In genomic region chr21:45103966-45104520, GRCh38 we compare ENCODE assay signal across 11 cellular contexts. TPM values are rescaled to one million over a fixed set of nuclear protein-coding genes. Genes with fewer than 3 reads are reported as not detected.
DNase-seq lines count a peak whose midpoint lies in the region; ATAC-seq and TF ChIP-seq lines count a peak whose summit lies in the region.
"Had no signal": no experiment of that assay in that cellular context is flagged by ENCODE, and none has a peak within 500 bp of the region (broad histone marks: within the 10 kb centered on the region; RNA-seq: fewer than 3 reads in every experiment).

No MANE protein-coding gene starts in this region.

- H3K27me3 ChIP-seq in Panc1 (ENCODE audit: control insufficient read depth, insufficient read depth, low read length) = no peaks in the 10 kb centered on the region
- no peaks in the 10 kb centered on the region for H3K27me3 ChIP-seq in esophagus muscularis mucosa

- WGBS in esophagus muscularis mucosa = 84% methylated on average over 9 of the region's 9 CpGs

- no peak for TF ChIP-seq EP300 in esophagus muscularis mucosa (IDR thresholded peaks at IDR 0.05)

- no peak for DNase-seq in activated CD8-positive, alpha-beta T cell treated with anti-CD3 and anti-CD28 coated beads for 36 hours
- no peak for DNase-seq in activated CD8-positive, alpha-beta T cell treated with anti-CD3 and anti-CD28 coated beads, Interleukin-2, amount 10 ng/mL, durations not matched to agents 7 days and 5 days
- DNase-seq in Panc1 (ENCODE audit: low read depth, low spot score) (no peak), esophagus muscularis mucosa (ENCODE audit: extremely low spot score) (no peak), SW 1271 (lab: John Stamatoyannopoulos, UW) (no peak), iPS-NIHi7 (ENCODE audit: extremely low spot score) (no peak)
- DNase-seq in stimulated activated naive B cell treated with anti-CD40 and anti-IgM and Interleukin-4, amounts not matched to agents 10 μg/mL and 1 μg/mL and 100 μg/mL, for 72 hours = peak; percentile 44
- DNase-seq in activated T-helper 2 cell treated with anti-CD3 and anti-CD28 coated beads, Interferon-gamma antibody, Interleukin-2, Interleukin-4, amounts not matched to agents 10 μg/mL and 5 μg/mL and 100 μg/mL, durations not matched to agents 14 hours and 24 hours and 36 hours (ENCODE audit: low spot score) = no peak
- DNase-seq: DND-41, NCI-H446 treated with DMSO at 0.1 percent for 48 hours had no signal

- H3K36me3 ChIP-seq in Panc1 (ENCODE audit: control insufficient read depth, insufficient read depth, low read length) (no peaks in the 10 kb centered on the region), esophagus muscularis mucosa (peaks cover 0 to 8% (median 4%) of the 10 kb centered on the region in 4 donors)

- H3K9me3 ChIP-seq in Panc1 (ENCODE audit: control insufficient read depth, insufficient read depth, low read depth, low read length) = no peaks in the 10 kb centered on the region
- no peaks in the 10 kb centered on the region for H3K9me3 ChIP-seq in esophagus muscularis mucosa

- peaks cover 2% of the 10 kb centered on the region for H3K9me3 Mint-ChIP-seq in activated CD8-positive, alpha-beta T cell treated with anti-CD3 and anti-CD28 coated beads for 36 hours
- H3K9me3 Mint-ChIP-seq in activated CD8-positive, alpha-beta T cell treated with anti-CD3 and anti-CD28 coated beads, Interleukin-2, amount 10 ng/mL, durations not matched to agents 7 days and 5 days (ENCODE audit: insufficient read depth) = peaks cover 7% of the 10 kb centered on the region
- H3K9me3 Mint-ChIP-seq in stimulated activated naive B cell treated with anti-CD40 and anti-IgM and Interleukin-4, amounts not matched to agents 10 μg/mL and 1 μg/mL and 100 μg/mL, for 72 hours = no peaks in the 10 kb centered on the region
- no peaks in the 10 kb centered on the region for H3K9me3 Mint-ChIP-seq in activated T-helper 2 cell treated with anti-CD3 and anti-CD28 coated beads, Interferon-gamma antibody, Interleukin-2, Interleukin-4, amounts not matched to agents 10 μg/mL and 5 μg/mL and 100 μg/mL, durations not matched to agents 14 hours and 24 hours and 36 hours

- no peak for TF ChIP-seq CTCF in activated CD8-positive, alpha-beta T cell treated with anti-CD3 and anti-CD28 coated beads for 36 hours (IDR thresholded peaks at IDR 0.05)
- TF ChIP-seq CTCF in Panc1 (IDR thresholded peaks at IDR 0.05) (no peak), esophagus muscularis mucosa (IDR thresholded peaks at IDR 0.05) (no peak)

- H3K27ac ChIP-seq in Panc1 (ENCODE audit: low read length) (peak overlapping the region; percentile 39; the same call in 1 of the 2 replicates), esophagus muscularis mucosa (replicated peaks in 1 of 4) (peak overlapping the region in 3 of 4 donors; percentile 13 to 54 (median 36))
- H3K27ac ChIP-seq: parathyroid adenoma had no signal

- ATAC-seq in activated CD8-positive, alpha-beta T cell treated with anti-CD3 and anti-CD28 coated beads for 36 hours = peak; percentile 24
- no peak for ATAC-seq in activated CD8-positive, alpha-beta T cell treated with anti-CD3 and anti-CD28 coated beads, Interleukin-2, amount 10 ng/mL, durations not matched to agents 7 days and 5 days
- 0 out of 2 replicates have a peak, but pooled peaks have one; percentile 15 for ATAC-seq in Panc1
- ATAC-seq in stimulated activated naive B cell treated with anti-CD40 and anti-IgM and Interleukin-4, amounts not matched to agents 10 μg/mL and 1 μg/mL and 100 μg/mL, for 72 hours (replicated peaks) = peak; percentile 87

- H3K4me1 ChIP-seq in Panc1 (ENCODE audit: control insufficient read depth, insufficient read depth, low read length) = peaks cover 17% of the 10 kb centered on the region
- peaks cover 60 to 94% (median 86%) of the 10 kb centered on the region in 4 donors for H3K4me1 ChIP-seq in esophagus muscularis mucosa
- H3K4me1 ChIP-seq: parathyroid adenoma had no signal

- intact Hi-C loops in activated CD8-positive, alpha-beta T cell treated with anti-CD3 and anti-CD28 coated beads for 36 hours (cut with micrococcal nuclease) = no loop called here
- intact Hi-C loops in Panc1 (cut with micrococcal nuclease; ENCODE audit: unreplicated experiment) = no loop called here
- intact Hi-C loops in esophagus muscularis mucosa (cut with DNase I) = no loop called here
- intact Hi-C loops in activated T-helper 2 cell treated with anti-CD3 and anti-CD28 coated beads, Interferon-gamma antibody, Interleukin-2, Interleukin-4, amounts not matched to agents 10 μg/mL and 5 μg/mL and 100 μg/mL, durations not matched to agents 14 hours and 24 hours and 36 hours (cut with micrococcal nuclease) = loop anchor here (2.0 kb wide), 1 partner anchor 17 kb away; no protein-coding TSS in a partner anchor

- POLR2A ChIA-PET in activated CD8-positive, alpha-beta T cell treated with anti-CD3 and anti-CD28 coated beads for 36 hours (lab: Charles Lee) = interaction anchor here (0.6 to 3.2 kb wide), 4 partner anchors 18 to 1219 kb away, joined by 3 to 16 read pairs (median 4); no protein-coding TSS in a partner anchor
- POLR2A ChIA-PET in activated CD8-positive, alpha-beta T cell treated with anti-CD3 and anti-CD28 coated beads, Interleukin-2, amount 10 ng/mL, durations not matched to agents 7 days and 5 days (lab: Charles Lee) = no interaction called here
- POLR2A ChIA-PET in Panc1 (lab: Charles Lee) = no interaction called here

- peaks cover 6% of the 10 kb centered on the region for H3K36me3 Mint-ChIP-seq in activated CD8-positive, alpha-beta T cell treated with anti-CD3 and anti-CD28 coated beads for 36 hours (ENCODE audit: low read depth)
- peaks cover 26% of the 10 kb centered on the region for H3K36me3 Mint-ChIP-seq in activated CD8-positive, alpha-beta T cell treated with anti-CD3 and anti-CD28 coated beads, Interleukin-2, amount 10 ng/mL, durations not matched to agents 7 days and 5 days (ENCODE audit: low read depth)
- peaks cover 4 to 33% of the 10 kb centered on the region in 2 donors for H3K36me3 Mint-ChIP-seq in stimulated activated naive B cell treated with anti-CD40 and anti-IgM and Interleukin-4, amounts not matched to agents 10 μg/mL and 1 μg/mL and 100 μg/mL, for 72 hours
- peaks cover 14% of the 10 kb centered on the region for H3K36me3 Mint-ChIP-seq in activated T-helper 2 cell treated with anti-CD3 and anti-CD28 coated beads, Interferon-gamma antibody, Interleukin-2, Interleukin-4, amounts not matched to agents 10 μg/mL and 5 μg/mL and 100 μg/mL, durations not matched to agents 14 hours and 24 hours and 36 hours (ENCODE audit: low read depth)

- H3K4me3 Mint-ChIP-seq in activated CD8-positive, alpha-beta T cell treated with anti-CD3 and anti-CD28 coated beads for 36 hours = peak overlapping the region; percentile 13
- H3K4me3 Mint-ChIP-seq in activated CD8-positive, alpha-beta T cell treated with anti-CD3 and anti-CD28 coated beads, Interleukin-2, amount 10 ng/mL, durations not matched to agents 7 days and 5 days = no peak overlapping the region
- peak overlapping the region; percentile 71 to 79 for H3K4me3 Mint-ChIP-seq in stimulated activated naive B cell treated with anti-CD40 and anti-IgM and Interleukin-4, amounts not matched to agents 10 μg/mL and 1 μg/mL and 100 μg/mL, for 72 hours
- H3K4me3 Mint-ChIP-seq in activated T-helper 2 cell treated with anti-CD3 and anti-CD28 coated beads, Interferon-gamma antibody, Interleukin-2, Interleukin-4, amounts not matched to agents 10 μg/mL and 5 μg/mL and 100 μg/mL, durations not matched to agents 14 hours and 24 hours and 36 hours (ENCODE audit: low read depth) = no peak overlapping the region

- no peak overlapping the region for H3K4me3 ChIP-seq in Panc1 (ENCODE audit: low read depth in 2 of 2, low read length in 2 of 2)
- no peak overlapping the region for H3K4me3 ChIP-seq in esophagus muscularis mucosa

- peak overlapping the region; percentile 40 for H3K27ac Mint-ChIP-seq in activated CD8-positive, alpha-beta T cell treated with anti-CD3 and anti-CD28 coated beads for 36 hours
- H3K27ac Mint-ChIP-seq in activated CD8-positive, alpha-beta T cell treated with anti-CD3 and anti-CD28 coated beads, Interleukin-2, amount 10 ng/mL, durations not matched to agents 7 days and 5 days = no peak overlapping the region
- H3K27ac Mint-ChIP-seq in stimulated activated naive B cell treated with anti-CD40 and anti-IgM and Interleukin-4, amounts not matched to agents 10 μg/mL and 1 μg/mL and 100 μg/mL, for 72 hours = peak overlapping the region; percentile 97
- H3K27ac Mint-ChIP-seq in activated T-helper 2 cell treated with anti-CD3 and anti-CD28 coated beads, Interferon-gamma antibody, Interleukin-2, Interleukin-4, amounts not matched to agents 10 μg/mL and 5 μg/mL and 100 μg/mL, durations not matched to agents 14 hours and 24 hours and 36 hours = no peak overlapping the region

- BruUV-seq in Panc1 (replicated peaks; lab: Mats Ljungman, UMichigan) = no TSS peak

- no peaks in the 10 kb centered on the region for H3K27me3 Mint-ChIP-seq in activated CD8-positive, alpha-beta T cell treated with anti-CD3 and anti-CD28 coated beads for 36 hours
- H3K27me3 Mint-ChIP-seq in activated CD8-positive, alpha-beta T cell treated with anti-CD3 and anti-CD28 coated beads, Interleukin-2, amount 10 ng/mL, durations not matched to agents 7 days and 5 days (ENCODE audit: low read depth) = no peaks in the 10 kb centered on the region
- H3K27me3 Mint-ChIP-seq in stimulated activated naive B cell treated with anti-CD40 and anti-IgM and Interleukin-4, amounts not matched to agents 10 μg/mL and 1 μg/mL and 100 μg/mL, for 72 hours = no peaks in the 10 kb centered on the region
- H3K27me3 Mint-ChIP-seq in activated T-helper 2 cell treated with anti-CD3 and anti-CD28 coated beads, Interferon-gamma antibody, Interleukin-2, Interleukin-4, amounts not matched to agents 10 μg/mL and 5 μg/mL and 100 μg/mL, durations not matched to agents 14 hours and 24 hours and 36 hours (ENCODE audit: low read depth) = no peaks in the 10 kb centered on the region

- in situ Hi-C loops in Panc1 (cut with HindIII; ENCODE audit: low pct_unique_long_range_greater_than_20kb, low sequenced_read_pairs) = no loop called here

- H3K4me1 Mint-ChIP-seq in activated CD8-positive, alpha-beta T cell treated with anti-CD3 and anti-CD28 coated beads for 36 hours (ENCODE audit: low read depth) = peaks cover 52% of the 10 kb centered on the region
- H3K4me1 Mint-ChIP-seq in activated CD8-positive, alpha-beta T cell treated with anti-CD3 and anti-CD28 coated beads, Interleukin-2, amount 10 ng/mL, durations not matched to agents 7 days and 5 days (ENCODE audit: low read depth) = peaks cover 64% of the 10 kb centered on the region
- peaks cover 52 to 86% of the 10 kb centered on the region in 2 donors for H3K4me1 Mint-ChIP-seq in stimulated activated naive B cell treated with anti-CD40 and anti-IgM and Interleukin-4, amounts not matched to agents 10 μg/mL and 1 μg/mL and 100 μg/mL, for 72 hours
- peaks cover 52% of the 10 kb centered on the region for H3K4me1 Mint-ChIP-seq in activated T-helper 2 cell treated with anti-CD3 and anti-CD28 coated beads, Interferon-gamma antibody, Interleukin-2, Interleukin-4, amounts not matched to agents 10 μg/mL and 5 μg/mL and 100 μg/mL, durations not matched to agents 14 hours and 24 hours and 36 hours (ENCODE audit: low read depth)

- CTCF ChIA-PET in activated CD8-positive, alpha-beta T cell treated with anti-CD3 and anti-CD28 coated beads for 36 hours (lab: Charles Lee) = interaction anchor here (0.6 to 4.4 kb wide), 3 partner anchors 13 to 154 kb away, joined by 3 to 39 read pairs (median 6); no protein-coding TSS in a partner anchor
- CTCF ChIA-PET in activated CD8-positive, alpha-beta T cell treated with anti-CD3 and anti-CD28 coated beads, Interleukin-2, amount 10 ng/mL, durations not matched to agents 7 days and 5 days (lab: Charles Lee) = interaction anchor here (1.5 to 8.3 kb wide), 4 partner anchors 13 to 33 kb away, joined by 3 to 80 read pairs (median 24); no protein-coding TSS in a partner anchor
- CTCF ChIA-PET in Panc1 (lab: Charles Lee) = interaction anchor here (0.7 kb wide), 1 partner anchor 49 kb away, joined by 3 read pairs; no protein-coding TSS in a partner anchor

- TF ChIP-seq POLR2A in esophagus muscularis mucosa (IDR thresholded peaks at IDR 0.05; ENCODE audit: low read depth) = no peak

RNA-seq across cellular contexts. Expression of gene ADARB1, which starts 29.7 kb away (rescaled TPM):
- total RNA-seq in activated CD8-positive, alpha-beta T cell treated with anti-CD3 and anti-CD28 coated beads for 36 hours = 10 to 100 TPM; 36.2 to 37.1 TPM
- total RNA-seq in activated CD8-positive, alpha-beta T cell treated with anti-CD3 and anti-CD28 coated beads, Interleukin-2, amount 10 ng/mL, durations not matched to agents 7 days and 5 days = 10 to 100 TPM; 52.9 to 66.2 TPM
- 15.0 TPM for total RNA-seq in Panc1 (2021; ENCODE audit: unreplicated experiment)
- 9.3 TPM for polyA plus RNA-seq in Panc1 (2012; ENCODE audit: insufficient read length)
- total RNA-seq in esophagus muscularis mucosa = 100 to 1,000 TPM; 107 to 231 (median 201) TPM
- total RNA-seq in activated T-helper 2 cell treated with anti-CD3 and anti-CD28 coated beads, Interferon-gamma antibody, Interleukin-2, Interleukin-4, amounts not matched to agents 10 μg/mL and 5 μg/mL and 100 μg/mL, durations not matched to agents 14 hours and 24 hours and 36 hours = 25.8 and 29.5 TPM in 2 replicates

Comparison
In these comparisons a context has a peak if more than half of its experiments do, and no peak if none do; other contexts are left out.
1. H3K27ac Mint-ChIP-seq: peak in activated CD8-positive, alpha-beta T cell treated with anti-CD3 and anti-CD28 coated beads for 36 hours (single experiment) and stimulated activated naive B cell treated with anti-CD40 and anti-IgM and Interleukin-4, amounts not matched to agents 10 μg/mL and 1 μg/mL and 100 μg/mL, for 72 hours (single experiment); none in activated CD8-positive, alpha-beta T cell treated with anti-CD3 and anti-CD28 coated beads, Interleukin-2, amount 10 ng/mL, durations not matched to agents 7 days and 5 days (single experiment) and activated T-helper 2 cell treated with anti-CD3 and anti-CD28 coated beads, Interferon-gamma antibody, Interleukin-2, Interleukin-4, amounts not matched to agents 10 μg/mL and 5 μg/mL and 100 μg/mL, durations not matched to agents 14 hours and 24 hours and 36 hours (single experiment).
2. H3K4me3 Mint-ChIP-seq: peak in activated CD8-positive, alpha-beta T cell treated with anti-CD3 and anti-CD28 coated beads for 36 hours (single experiment) and stimulated activated naive B cell treated with anti-CD40 and anti-IgM and Interleukin-4, amounts not matched to agents 10 μg/mL and 1 μg/mL and 100 μg/mL, for 72 hours (2 of 2); none in activated CD8-positive, alpha-beta T cell treated with anti-CD3 and anti-CD28 coated beads, Interleukin-2, amount 10 ng/mL, durations not matched to agents 7 days and 5 days (single experiment) and activated T-helper 2 cell treated with anti-CD3 and anti-CD28 coated beads, Interferon-gamma antibody, Interleukin-2, Interleukin-4, amounts not matched to agents 10 μg/mL and 5 μg/mL and 100 μg/mL, durations not matched to agents 14 hours and 24 hours and 36 hours (single experiment).